1 cellular context compared by ENCODE assay signal in genomic region chr4:107740950-107741701, GRCh38.
TF ChIP-seq lines count a peak whose summit lies in the region.

No MANE protein-coding gene starts in this region.

TF ChIP-seq in GM23338, 12 proteins besides CTCF, POLR2A, EP300 and RAD21 (continued from another document):
- TF ChIP-seq REST (IDR thresholded peaks at IDR 0.05; ENCODE audit: unreplicated experiment) (no peak), NANOG (IDR thresholded peaks at IDR 0.05; ENCODE audit: borderline replicate concordance) (no peak), ZNF114 (CRISPR knock-in tag; IDR thresholded peaks at IDR 0.05) (no peak), STAT1 (IDR thresholded peaks at IDR 0.05; ENCODE audit: unreplicated experiment) (no peak), ETS1 (IDR thresholded peaks at IDR 0.05) (no peak), CREB1 (CRISPR knock-in tag; IDR thresholded peaks at IDR 0.05; ENCODE audit: low read depth) (no peak), ZNF331 (CRISPR knock-in tag; IDR thresholded peaks at IDR 0.05; ENCODE audit: low read depth) (no peak)
